14 cellular contexts compared by ENCODE assay signal in genomic region chr9:127178646-127179632, GRCh38. TPM values are rescaled to one million over a fixed set of nuclear protein-coding genes. Genes with fewer than 3 reads are reported as not detected.
DNase-seq lines count a peak whose midpoint lies in the region; ATAC-seq, FAIRE-seq and TF ChIP-seq lines count a peak whose summit lies in the region.
"Had no signal": no experiment of that assay in that cellular context is flagged by ENCODE, and none has a peak within 500 bp of the region (broad histone marks: within the 10 kb centered on the region; RNA-seq: fewer than 3 reads in every experiment).

No MANE protein-coding gene starts in this region.

- H3K9me3 ChIP-seq in endothelial cell of umbilical vein (replicated peaks; ENCODE audit: control insufficient read depth, insufficient read depth, low read length) = no peaks in the 10 kb centered on the region
- H3K9me3 ChIP-seq in uterus = no peaks in the 10 kb centered on the region
- H3K9me3 ChIP-seq: neutrophil had no signal

- H3K9me1 ChIP-seq in endothelial cell of umbilical vein (replicated peaks; ENCODE audit: control insufficient read depth, extremely low read depth, insufficient read depth, low read length) = no peaks in the 10 kb centered on the region

- no peaks in the 10 kb centered on the region for H3K27me3 Mint-ChIP-seq in activated naive CD8-positive, alpha-beta T cell treated with anti-CD3 and anti-CD28 coated beads, Interleukin-2, amount 10 ng/mL, durations not matched to agents 7 days and 5 days
- no peaks in the 10 kb centered on the region for H3K27me3 Mint-ChIP-seq in activated naive CD8-positive, alpha-beta T cell treated with anti-CD3 and anti-CD28 coated beads for 36 hours

- no peaks in the 10 kb centered on the region for H3K79me2 ChIP-seq in endothelial cell of umbilical vein (ENCODE audit: control insufficient read depth, insufficient read depth, low read length)

- peaks cover 3% of the 10 kb centered on the region for H3K4me1 Mint-ChIP-seq in activated naive CD8-positive, alpha-beta T cell treated with anti-CD3 and anti-CD28 coated beads, Interleukin-2, amount 10 ng/mL, durations not matched to agents 7 days and 5 days
- no peaks in the 10 kb centered on the region for H3K4me1 Mint-ChIP-seq in activated naive CD8-positive, alpha-beta T cell treated with anti-CD3 and anti-CD28 coated beads for 36 hours

- no peak for TF ChIP-seq CTCF in endothelial cell of umbilical vein (IDR thresholded peaks at IDR 0.05; ENCODE audit: extremely low read depth in 1 of 2, insufficient read depth in 1 of 2, low read depth in 1 of 2, low read length in 2 of 2)
- no peak for TF ChIP-seq CTCF in uterus (IDR thresholded peaks at IDR 0.05)

- H3K9ac ChIP-seq in endothelial cell of umbilical vein (replicated peaks; ENCODE audit: extremely low read depth, insufficient read depth, low read length) = no peak overlapping the region

- no peak overlapping the region for H3K4me2 ChIP-seq in endothelial cell of umbilical vein (ENCODE audit: insufficient read depth, low read length)

- DNase-seq in activated naive CD8-positive, alpha-beta T cell treated with anti-CD3 and anti-CD28 coated beads, Interleukin-2, amount 10 ng/mL, durations not matched to agents 7 days and 5 days = peak; percentile 15
- no peak for DNase-seq in activated naive CD8-positive, alpha-beta T cell treated with anti-CD3 and anti-CD28 coated beads for 36 hours
- DNase-seq in endothelial cell of umbilical vein (ENCODE audit: low read depth, low spot score) (peak; percentile 53), mucosa of gallbladder (ENCODE audit: low spot score) (peak; percentile 34), uterus (peak; percentile 32 to 34), KG1 (lab: John Stamatoyannopoulos, UW) (no peak)
- DNase-seq: NCI-H748 treated with DMSO at 0.1 percent for 48 hours; SIG-M5; stimulated activated CD4-positive, alpha-beta T cell treated with anti-CD3 and anti-CD28 coated beads, Interleukin-15, amount 100 ng/mL, for 24 hours had no signal

- intact Hi-C loops in endothelial cell of umbilical vein (cut with micrococcal nuclease) (no loop called here), uterus (cut with DNase I; ENCODE audit: low total_unique reads) (no loop called here)

- POLR2A ChIA-PET in activated naive CD8-positive, alpha-beta T cell treated with anti-CD3 and anti-CD28 coated beads, Interleukin-2, amount 10 ng/mL, durations not matched to agents 7 days and 5 days (lab: Charles Lee) = no interaction called here
- POLR2A ChIA-PET in endothelial cell of umbilical vein (lab: Charles Lee) = no interaction called here

- ATAC-seq in activated naive CD8-positive, alpha-beta T cell treated with anti-CD3 and anti-CD28 coated beads, Interleukin-2, amount 10 ng/mL, durations not matched to agents 7 days and 5 days (ENCODE audit: low read depth) = no peak
- ATAC-seq in GM18520 (IDR thresholded peaks at IDR 0.05; ENCODE audit: unreplicated experiment) (no peak), HG03439 (IDR thresholded peaks at IDR 0.05; ENCODE audit: unreplicated experiment) (no peak)

- H3K27ac ChIP-seq in endothelial cell of umbilical vein (ENCODE audit: insufficient read depth, low read depth, low read length) (no peak overlapping the region), uterus (peak overlapping the region; percentile 10 to 17)
- H3K27ac ChIP-seq: neutrophil had no signal

- no peak for FAIRE-seq in endothelial cell of umbilical vein (lab: Jason Lieb, UNC)
- FAIRE-seq: frontal cortex had no signal

- H3K4me3 Mint-ChIP-seq in activated naive CD8-positive, alpha-beta T cell treated with anti-CD3 and anti-CD28 coated beads, Interleukin-2, amount 10 ng/mL, durations not matched to agents 7 days and 5 days = no peak overlapping the region
- no peak overlapping the region for H3K4me3 Mint-ChIP-seq in activated naive CD8-positive, alpha-beta T cell treated with anti-CD3 and anti-CD28 coated beads for 36 hours

- H3K27me3 ChIP-seq in endothelial cell of umbilical vein (ENCODE audit: control insufficient read depth in 2 of 2, insufficient read depth in 2 of 2, low read length in 2 of 2) (no peaks in the 10 kb centered on the region), uterus (no peaks in the 10 kb centered on the region)
- H3K27me3 ChIP-seq: neutrophil had no signal

- no peak for TF ChIP-seq POLR2A in endothelial cell of umbilical vein (IDR thresholded peaks at IDR 0.05; ENCODE audit: low read depth, low read length)
- TF ChIP-seq POLR2A in uterus (IDR thresholded peaks at IDR 0.05) = no peak

- no peak overlapping the region for H3K4me3 ChIP-seq in endothelial cell of umbilical vein (replicated peaks in 1 of 3; ENCODE audit: insufficient read depth in 1 of 3, low read depth in 1 of 3, low read length in 3 of 3)
- H3K4me3 ChIP-seq in uterus = no peak overlapping the region

- CTCF ChIA-PET in endothelial cell of umbilical vein (lab: Charles Lee) = interaction anchor here (0.7 to 0.9 kb wide), 3 partner anchors 9 to 213 kb away, joined by 3 read pairs; no protein-coding TSS in a partner anchor

- no TSS peak for BruUV-seq in endothelial cell of umbilical vein (replicated peaks; lab: Mats Ljungman, UMichigan)

- H3K4me1 ChIP-seq in endothelial cell of umbilical vein (ENCODE audit: control insufficient read depth, extremely low read depth, insufficient read depth, low read length) = no peaks in the 10 kb centered on the region
- no peaks in the 10 kb centered on the region for H3K4me1 ChIP-seq in uterus

- H3K36me3 Mint-ChIP-seq in activated naive CD8-positive, alpha-beta T cell treated with anti-CD3 and anti-CD28 coated beads, Interleukin-2, amount 10 ng/mL, durations not matched to agents 7 days and 5 days = no peaks in the 10 kb centered on the region
- no peaks in the 10 kb centered on the region for H3K36me3 Mint-ChIP-seq in activated naive CD8-positive, alpha-beta T cell treated with anti-CD3 and anti-CD28 coated beads for 36 hours

- no peaks in the 10 kb centered on the region for H3K9me3 Mint-ChIP-seq in activated naive CD8-positive, alpha-beta T cell treated with anti-CD3 and anti-CD28 coated beads, Interleukin-2, amount 10 ng/mL, durations not matched to agents 7 days and 5 days
- H3K9me3 Mint-ChIP-seq in activated naive CD8-positive, alpha-beta T cell treated with anti-CD3 and anti-CD28 coated beads for 36 hours = no peaks in the 10 kb centered on the region

- H3K27ac Mint-ChIP-seq in activated naive CD8-positive, alpha-beta T cell treated with anti-CD3 and anti-CD28 coated beads, Interleukin-2, amount 10 ng/mL, durations not matched to agents 7 days and 5 days = no peak overlapping the region
- H3K27ac Mint-ChIP-seq in activated naive CD8-positive, alpha-beta T cell treated with anti-CD3 and anti-CD28 coated beads for 36 hours = no peak overlapping the region

- no peaks in the 10 kb centered on the region for H3K36me3 ChIP-seq in endothelial cell of umbilical vein (ENCODE audit: control insufficient read depth in 2 of 2, extremely low read depth in 1 of 2, insufficient read depth in 2 of 2, low read length in 2 of 2)
- no peaks in the 10 kb centered on the region for H3K36me3 ChIP-seq in uterus

- dilution Hi-C loops in endothelial cell of umbilical vein (cut with MboI; ENCODE audit: extremely low pct_ligation_motif_present, low sequenced_read_pairs) = no loop called here

- no peaks in the 10 kb centered on the region for H4K20me1 ChIP-seq in endothelial cell of umbilical vein (replicated peaks; ENCODE audit: control insufficient read depth, extremely low read depth, insufficient read depth, low read length)

- H2AFZ ChIP-seq in endothelial cell of umbilical vein (ENCODE audit: low read depth, low read length) = no peak overlapping the region

TF ChIP-seq in endothelial cell of umbilical vein, 7 proteins besides CTCF, POLR2A, EP300 and RAD21:
- TF ChIP-seq FOS (IDR thresholded peaks at IDR 0.05; ENCODE audit: borderline replicate concordance, insufficient read depth, low read length) = no peak
- no peak for TF ChIP-seq MYC (IDR thresholded peaks at IDR 0.05; ENCODE audit: low read depth, low read length)
- no peak for TF ChIP-seq JUN (IDR thresholded peaks at IDR 0.05; ENCODE audit: borderline replicate concordance, insufficient read depth, insufficient read length, low read depth)
- TF ChIP-seq GATA2 (IDR thresholded peaks at IDR 0.05; ENCODE audit: insufficient read depth, insufficient read length, low read depth, low read length) = no peak
- TF ChIP-seq POLR2AphosphoS5 (IDR thresholded peaks at IDR 0.05; ENCODE audit: insufficient read depth, low read depth, low read length) = no peak
- TF ChIP-seq EZH2 (IDR thresholded peaks at IDR 0.05; ENCODE audit: borderline replicate concordance, low read depth, low read length, severe bottlenecking) = no peak
- no peak for TF ChIP-seq MAX (IDR thresholded peaks at IDR 0.05; ENCODE audit: insufficient read depth, insufficient read length)

RNA-seq across cellular contexts. Expression of gene ANGPTL2, which starts 56.5 kb away (rescaled TPM):
- total RNA-seq in activated naive CD8-positive, alpha-beta T cell treated with anti-CD3 and anti-CD28 coated beads, Interleukin-2, amount 10 ng/mL, durations not matched to agents 7 days and 5 days = not detected
- total RNA-seq in activated naive CD8-positive, alpha-beta T cell treated with anti-CD3 and anti-CD28 coated beads for 36 hours = not detected
- total RNA-seq in endothelial cell of umbilical vein (21.8 and 24.5 TPM in 2 replicates), mucosa of gallbladder (55.2 TPM), uterus (10 to 100 TPM; 10.2 to 65.3 (median 32.0) TPM)
- polyA plus RNA-seq in endothelial cell of umbilical vein = 15.1 and 15.5 TPM in 2 replicates
- polyA plus RNA-seq in endothelial cell of umbilical vein (2011; cell fraction: cytosol; rRNA removed) = 14.8 and 17.3 TPM in 2 replicates
- polyA plus RNA-seq in endothelial cell of umbilical vein (2011; cell fraction: nucleus; rRNA removed) = 8.7 and 10.6 TPM in 2 replicates
- 19.5 and 22.0 TPM in 2 replicates for polyA plus RNA-seq in endothelial cell of umbilical vein (2012)
- polyA minus RNA-seq in endothelial cell of umbilical vein = 16.1 and 17.2 TPM in 2 replicates
- polyA minus RNA-seq in endothelial cell of umbilical vein (2011; cell fraction: cytosol; rRNA and poly(A)+ RNA removed) = not detected
- polyA minus RNA-seq in endothelial cell of umbilical vein (2011; cell fraction: nucleus; rRNA and poly(A)+ RNA removed) = 4.5 and 6.0 TPM in 2 replicates
- total RNA-seq: activated CD8-positive, alpha-beta memory T cell treated with anti-CD3 and anti-CD28 coated beads for 36 hours had no signal

Comparison
In these comparisons a context has a peak if more than half of its experiments do, and no peak if none do; other contexts are left out.
1. DNase-seq: peak in activated naive CD8-positive, alpha-beta T cell treated with anti-CD3 and anti-CD28 coated beads, Interleukin-2, amount 10 ng/mL, durations not matched to agents 7 days and 5 days (single experiment), endothelial cell of umbilical vein (single experiment), mucosa of gallbladder (single experiment) and uterus (2 of 2); none in activated naive CD8-positive, alpha-beta T cell treated with anti-CD3 and anti-CD28 coated beads for 36 hours (single experiment) and KG1 (single experiment).
2. RNA of gene ANGPTL2, which starts 56.5 kb away (total RNA-seq): 55.2 TPM in mucosa of gallbladder (single experiment), 10.2 to 65.3 TPM in uterus and 21.8 to 24.5 TPM in endothelial cell of umbilical vein; not detected in activated naive CD8-positive, alpha-beta T cell treated with anti-CD3 and anti-CD28 coated beads for 36 hours and not detected in activated naive CD8-positive, alpha-beta T cell treated with anti-CD3 and anti-CD28 coated beads, Interleukin-2, amount 10 ng/mL, durations not matched to agents 7 days and 5 days; every median in the first group is over 10 times any median in the second.